ENCODE assay signal across 9 cellular contexts in the genomic region with DNA sequence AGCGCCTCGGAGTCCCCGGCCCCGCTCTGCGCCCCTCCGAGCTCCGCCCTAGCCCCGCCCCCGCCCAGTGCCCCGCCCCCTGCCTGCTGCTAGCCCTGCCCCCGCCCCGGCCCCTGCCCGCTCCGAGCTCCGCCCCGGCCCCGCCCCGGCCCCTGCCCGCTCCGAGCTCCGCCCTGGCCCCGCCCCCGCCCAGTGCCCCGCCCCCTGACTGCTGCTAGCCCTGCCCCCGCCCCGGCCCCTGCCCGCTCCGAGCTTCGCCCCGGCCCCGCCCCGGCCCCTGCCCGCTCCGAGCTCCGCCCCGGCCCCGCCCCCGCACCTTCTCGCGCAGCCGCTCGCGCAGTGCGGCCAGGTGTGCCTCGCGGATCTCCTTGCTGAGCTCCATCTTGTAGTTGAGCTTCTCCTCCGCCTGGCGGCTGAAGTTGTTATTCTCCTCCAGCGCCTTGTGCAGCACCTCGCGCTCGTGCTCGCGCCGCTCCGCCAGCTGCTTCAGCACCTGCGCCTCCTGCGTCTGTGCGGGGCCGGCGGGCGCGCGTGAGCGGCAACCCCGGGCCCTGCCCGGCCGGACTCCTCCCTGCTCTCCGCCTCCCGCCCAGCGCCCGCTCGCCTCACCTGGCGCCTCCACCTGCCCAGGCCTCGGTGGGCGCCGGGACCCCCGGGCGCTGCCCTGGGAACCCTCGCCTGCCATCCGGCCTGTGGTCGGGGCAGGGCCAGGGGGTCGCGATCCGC. TPM values are rescaled to one million over a fixed set of nuclear protein-coding genes. Genes with fewer than 3 reads are reported as not detected.
DNase-seq lines count a peak whose midpoint lies in the region; ATAC-seq, FAIRE-seq and TF ChIP-seq lines count a peak whose summit lies in the region.
"Had no signal": no experiment of that assay in that cellular context is flagged by ENCODE, and none has a peak within 500 bp of the region (broad histone marks: within the 10 kb centered on the region; RNA-seq: fewer than 3 reads in every experiment).

No MANE protein-coding gene starts in this region.

- DNase-seq in COLO668 (lab: John Stamatoyannopoulos, UW; ENCODE audit: unreplicated experiment) = peak; percentile 95
- DNase-seq in HTR-8/SVneo (ENCODE audit: insufficient read length, low spot score) = peak; percentile 84
- peak; percentile 97 for DNase-seq in activated T-cell treated with anti-CD3 and anti-CD28 coated beads, Interleukin-2, amount 50 U/mL, for 1 hour
- DNase-seq in myocyte (ENCODE audit: low read depth) = peak; percentile 77
- DNase-seq in stimulated activated CD8-positive, alpha-beta memory T cell treated with anti-CD3 and anti-CD28 coated beads, Interleukin-7, amount 100 ng/mL, for 48 hours (ENCODE audit: extremely low read depth in 1 of 2, low read depth in 1 of 2) = peak; percentile 90 to 91

- peak overlapping the region; percentile 95 for H3K4me2 ChIP-seq in OCI-LY3 (ENCODE audit: low read length)

- peak; percentile 99 for FAIRE-seq in HTR-8/SVneo (lab: Jason Lieb, UNC)
- FAIRE-seq: endometrium had no signal

- peaks cover 15% of the 10 kb centered on the region for H3K27me3 ChIP-seq in OCI-LY3 (ENCODE audit: low read depth, low read length)

- TF ChIP-seq CTCF in OCI-LY3 (IDR thresholded peaks at IDR 0.05; ENCODE audit: low read depth, low read length) = peak; percentile 19; the same call in 1 of the 2 replicates

- peak overlapping the region; percentile 78 for H3K9ac ChIP-seq in OCI-LY3 (ENCODE audit: low read length)

- H3K36me3 ChIP-seq in OCI-LY3 (replicated peaks; ENCODE audit: low read depth, low read length) = no peaks in the 10 kb centered on the region

- H3K4me1 ChIP-seq in OCI-LY3 (ENCODE audit: low read length) = peaks cover 14% of the 10 kb centered on the region

- no peaks in the 10 kb centered on the region for H3K79me2 ChIP-seq in OCI-LY3 (ENCODE audit: low read length)

- no peaks in the 10 kb centered on the region for H3K9me3 ChIP-seq in OCI-LY3 (ENCODE audit: insufficient read depth, low read length)

- H2AFZ ChIP-seq in OCI-LY3 (ENCODE audit: low read depth, low read length) = no peak overlapping the region; the same call in 1 of the 2 replicates

- H3K4me3 ChIP-seq in OCI-LY3 (ENCODE audit: low read length) = peak overlapping the region; percentile 82

- peak overlapping the region; percentile 31; the same call in 1 of the 2 replicates for H3K27ac ChIP-seq in OCI-LY3 (ENCODE audit: low read length)

- no peaks in the 10 kb centered on the region for H4K20me1 ChIP-seq in OCI-LY3 (ENCODE audit: insufficient read depth, low read length)

- ATAC-seq in GM19468 (IDR thresholded peaks at IDR 0.05; ENCODE audit: extremely low read depth, unreplicated experiment) (peak; percentile 67), esophagus mucosa (peak; percentile 90)

RNA-seq across cellular contexts. Expression of gene STMN3, which starts 11.3 kb away (rescaled TPM):
- total RNA-seq in esophagus mucosa (4.6 TPM), myocyte (13.8 and 14.7 TPM in 2 replicates)
- 6.9 TPM for polyA plus RNA-seq in myocyte (2012)

RNA-seq across cellular contexts. Expression of gene GMEB2, which starts 15.1 kb away (rescaled TPM):
- total RNA-seq in esophagus mucosa = 6.9 TPM
- 12.4 and 14.3 TPM in 2 replicates for total RNA-seq in myocyte
- 9.2 TPM for polyA plus RNA-seq in myocyte (2012)

RNA-seq across cellular contexts. Expression of gene RTEL1, which starts 16.2 kb away (rescaled TPM):
- total RNA-seq in esophagus mucosa = 12.2 TPM
- 12.2 and 16.6 TPM in 2 replicates for total RNA-seq in myocyte
- polyA plus RNA-seq in myocyte (2012) = 14.2 TPM

RNA-seq across cellular contexts. Expression of gene TNFRSF6B, which starts 54.5 kb away (rescaled TPM):
- total RNA-seq in esophagus mucosa = 4.5 TPM
- 4.9 and 5.2 TPM in 2 replicates for total RNA-seq in myocyte
- polyA plus RNA-seq in myocyte (2012) = 1.6 TPM

Comparison
In these comparisons a context has a peak if more than half of its experiments do, and no peak if none do; other contexts are left out.
1. Peak in every context shown above with its lines: DNase-seq, ATAC-seq, H3K4me3 ChIP-seq and H3K27ac ChIP-seq.